In genomic region chr4:118005883-118006282, GRCh38 we compare ENCODE assay signal across 28 cellular contexts. TPM values are rescaled to one million over a fixed set of nuclear protein-coding genes. Genes with fewer than 3 reads are reported as not detected.
DNase-seq lines count a peak whose midpoint lies in the region; ATAC-seq and TF ChIP-seq lines count a peak whose summit lies in the region.
"Had no signal": no experiment of that assay in that cellular context is flagged by ENCODE, and none has a peak within 500 bp of the region (broad histone marks: within the 10 kb centered on the region; RNA-seq: fewer than 3 reads in every experiment).

No MANE protein-coding gene starts in this region.

- H3K27ac ChIP-seq in GM23338 (ENCODE audit: low read depth), result no peak overlapping the region
- H3K27ac ChIP-seq in endodermal cell (ENCODE audit: low read depth, low read length), result no peak overlapping the region
- no peak overlapping the region for H3K27ac ChIP-seq in neural progenitor cell
- H3K27ac ChIP-seq: BLaER1 treated with 17β-estradiol and CSF1 and Interleukin-3, amounts not matched to agents 10 nM and 100 nM; upper lobe of left lung had no signal

- H3K27ac Mint-ChIP-seq in GM23338, result no peak overlapping the region
- H3K27ac Mint-ChIP-seq in endodermal cell, result no peak overlapping the region
- H3K27ac Mint-ChIP-seq in neural progenitor cell, result no peak overlapping the region
- H3K27ac Mint-ChIP-seq: activated CD4-positive, alpha-beta T cell treated with anti-CD3 and anti-CD28 coated beads for 36 hours; natural killer cell; T-helper 1 cell treated with Interleukin-12 subunit alpha and Interleukin-12 subunit beta and Interleukin-4 antibody, amounts not matched to agents 30 μg/mL and 1 μg/mL, for 36 hours had no signal

- H3K9me3 Mint-ChIP-seq in GM23338 (no peaks in the 10 kb centered on the region), endodermal cell (no peaks in the 10 kb centered on the region), neural progenitor cell (no peaks in the 10 kb centered on the region)
- H3K9me3 Mint-ChIP-seq: T-helper 1 cell treated with Interleukin-12 subunit alpha and Interleukin-12 subunit beta and Interleukin-4 antibody, amounts not matched to agents 30 μg/mL and 1 μg/mL, for 36 hours had no signal

- H3K4me3 Mint-ChIP-seq in GM23338 (no peak overlapping the region), endodermal cell (no peak overlapping the region), neural progenitor cell (no peak overlapping the region)
- H3K4me3 Mint-ChIP-seq: activated CD4-positive, alpha-beta T cell treated with anti-CD3 and anti-CD28 coated beads for 36 hours; natural killer cell; T-helper 1 cell treated with Interleukin-12 subunit alpha and Interleukin-12 subunit beta and Interleukin-4 antibody, amounts not matched to agents 30 μg/mL and 1 μg/mL, for 36 hours had no signal

- H3K27me3 Mint-ChIP-seq in GM23338 (ENCODE audit: insufficient read depth, low read depth, poor library complexity) (no peaks in the 10 kb centered on the region), endodermal cell (ENCODE audit: insufficient read depth) (no peaks in the 10 kb centered on the region), neural progenitor cell (ENCODE audit: insufficient read depth, low read depth) (no peaks in the 10 kb centered on the region)

- H2AFZ ChIP-seq in GM23338, result no peak overlapping the region
- H2AFZ ChIP-seq in neural progenitor cell (replicated peaks), result peak overlapping the region; percentile 90

- TF ChIP-seq CTCF in GM23338 (conservative IDR thresholded peaks at IDR 0.05; ENCODE audit: low read depth in 2 of 2) (peak; percentile 49 to 55), endodermal cell (conservative IDR thresholded peaks at IDR 0.05) (peak; percentile 71), neural progenitor cell (IDR thresholded peaks at IDR 0.05) (peak; percentile 49), GM20000 (IDR thresholded peaks at IDR 0.05; ENCODE audit: extremely low read depth, missing control alignments) (no peak)

- peak; percentile 86 for ATAC-seq in GM23338
- ATAC-seq: activated CD4-positive, alpha-beta T cell treated with anti-CD3 and anti-CD28 coated beads for 36 hours; left ventricle myocardium superior; natural killer cell had no signal

- H3K4me2 ChIP-seq in GM23338 (no peak overlapping the region), neural progenitor cell (no peak overlapping the region)
- H3K4me2 ChIP-seq: BLaER1 treated with 17β-estradiol and CSF1 and Interleukin-3, amounts not matched to agents 10 nM and 100 nM had no signal

- H3K27me3 ChIP-seq in GM23338 (ENCODE audit: insufficient read depth) (no peaks in the 10 kb centered on the region), endodermal cell (ENCODE audit: control insufficient read depth, insufficient read depth, low read length, poor library complexity, severe bottlenecking) (no peaks in the 10 kb centered on the region), neural progenitor cell (no peaks in the 10 kb centered on the region)
- H3K27me3 ChIP-seq: BLaER1 treated with 17β-estradiol and CSF1 and Interleukin-3, amounts not matched to agents 10 nM and 100 nM; upper lobe of left lung had no signal

- H3K4me1 Mint-ChIP-seq in GM23338, result no peaks in the 10 kb centered on the region
- H3K4me1 Mint-ChIP-seq in endodermal cell, result peaks cover 4% of the 10 kb centered on the region
- no peaks in the 10 kb centered on the region for H3K4me1 Mint-ChIP-seq in neural progenitor cell
- H3K4me1 Mint-ChIP-seq: activated CD4-positive, alpha-beta T cell treated with anti-CD3 and anti-CD28 coated beads for 36 hours; natural killer cell had no signal

- no peaks in the 10 kb centered on the region; the same call in 2 of the 3 replicates for H3K36me3 Mint-ChIP-seq in GM23338 (ENCODE audit: low read depth)
- H3K36me3 Mint-ChIP-seq in endodermal cell (ENCODE audit: low read depth), result no peaks in the 10 kb centered on the region
- H3K36me3 Mint-ChIP-seq in neural progenitor cell, result no peaks in the 10 kb centered on the region
- H3K36me3 Mint-ChIP-seq: natural killer cell had no signal

- H3F3A ChIP-seq in GM23338 (replicated peaks; ENCODE audit: low read depth) (no peaks in the 10 kb centered on the region), neural progenitor cell (ENCODE audit: low read depth) (no peaks in the 10 kb centered on the region)

- no peak overlapping the region for H3K4me3 ChIP-seq in GM23338
- no peak overlapping the region for H3K4me3 ChIP-seq in endodermal cell (ENCODE audit: low read length)
- H3K4me3 ChIP-seq in neural progenitor cell, result no peak overlapping the region
- H3K4me3 ChIP-seq: BLaER1 treated with 17β-estradiol and CSF1 and Interleukin-3, amounts not matched to agents 10 nM and 100 nM; upper lobe of left lung had no signal

- H3K36me3 ChIP-seq in GM23338 (ENCODE audit: insufficient read depth), result no peaks in the 10 kb centered on the region
- no peaks in the 10 kb centered on the region for H3K36me3 ChIP-seq in endodermal cell (ENCODE audit: control insufficient read depth, insufficient read depth, low read length)
- H3K36me3 ChIP-seq in neural progenitor cell, result no peaks in the 10 kb centered on the region
- H3K36me3 ChIP-seq: BLaER1 treated with 17β-estradiol and CSF1 and Interleukin-3, amounts not matched to agents 10 nM and 100 nM; upper lobe of left lung had no signal

- 83% methylated on average over 1 to 3 of the region's 3 CpGs for WGBS in endodermal cell (ENCODE audit: insufficient coverage in 1 of 2, insufficient read length in 1 of 2), 2 experiments

- H3K9me3 ChIP-seq in endodermal cell (ENCODE audit: control insufficient read depth, low read length) (no peaks in the 10 kb centered on the region), neural progenitor cell (ENCODE audit: low read depth) (no peaks in the 10 kb centered on the region)
- H3K9me3 ChIP-seq: BLaER1 treated with 17β-estradiol and CSF1 and Interleukin-3, amounts not matched to agents 10 nM and 100 nM; upper lobe of left lung had no signal

- in situ Hi-C loops in SK-MEL-5 (cut with HindIII; ENCODE audit: low pct_unique_long_range_greater_than_20kb, low sequenced_read_pairs), result no loop called here

- H3K9me2 ChIP-seq in GM23338 (ENCODE audit: insufficient read depth), result no peaks in the 10 kb centered on the region

- H3K9ac ChIP-seq in endodermal cell (ENCODE audit: extremely low read depth, low read length, poor library complexity, severe bottlenecking) (no peak overlapping the region), neural progenitor cell (no peak overlapping the region)
- H3K9ac ChIP-seq: BLaER1 treated with 17β-estradiol and CSF1 and Interleukin-3, amounts not matched to agents 10 nM and 100 nM had no signal

- H4K20me1 ChIP-seq in GM23338 (replicated peaks; ENCODE audit: insufficient read depth) (no peaks in the 10 kb centered on the region), neural progenitor cell (ENCODE audit: low read depth) (no peaks in the 10 kb centered on the region)
- H4K20me1 ChIP-seq: BLaER1 treated with 17β-estradiol and CSF1 and Interleukin-3, amounts not matched to agents 10 nM and 100 nM had no signal

- no peaks in the 10 kb centered on the region for H3K79me2 ChIP-seq in GM23338 (replicated peaks; ENCODE audit: insufficient read depth)
- no peaks in the 10 kb centered on the region for H3K79me2 ChIP-seq in neural progenitor cell (ENCODE audit: low read depth)

- DNase-seq in GM23338 (ENCODE audit: low spot score) (peak; percentile 36), SK-MEL-5 (ENCODE audit: low read depth, low spot score) (peak; percentile 11), endodermal cell (no peak), neural progenitor cell (ENCODE audit: low spot score) (peak; percentile 42), glomerular visceral epithelial cell (ENCODE audit: extremely low spot score) (no peak), GM20000 (ENCODE audit: low spot score) (no peak)
- no peak for DNase-seq in activated CD4-positive, alpha-beta T cell treated with anti-CD3 and anti-CD28 coated beads, Interleukin-2, amount 50 U/mL, for 4 hours
- DNase-seq in stimulated activated CD4-positive, alpha-beta T cell treated with anti-CD3 and anti-CD28 coated beads, Interleukin-4, amount 100 ng/mL, for 4 hours, result no peak
- DNase-seq: activated CD4-positive, alpha-beta T cell treated with anti-CD3 and anti-CD28 coated beads for 36 hours; activated CD8-positive, alpha-beta memory T cell treated with anti-CD3 and anti-CD28 coated beads for 24 hours; activated gamma-delta T cell; activated T-cell treated with anti-CD3 and anti-CD28 coated beads, Interleukin-2, amount 50 U/mL, for 1 hour; COR-L47; DMS79 treated with DMSO at 0.1 percent for 48 hours; Karpas-422; left ventricle myocardium superior; midbrain; natural killer cell; NCI-H1048; NCI-H1694 treated with DMSO at 0.1 percent for 48 hours; retina; substantia nigra; upper lobe of left lung had no signal

- H3K4me1 ChIP-seq in GM23338 (ENCODE audit: insufficient read depth) (no peaks in the 10 kb centered on the region), endodermal cell (ENCODE audit: control insufficient read depth, insufficient read depth, low read length) (no peaks in the 10 kb centered on the region), neural progenitor cell (no peaks in the 10 kb centered on the region)
- H3K4me1 ChIP-seq: BLaER1 treated with 17β-estradiol and CSF1 and Interleukin-3, amounts not matched to agents 10 nM and 100 nM; upper lobe of left lung had no signal

TF ChIP-seq in GM23338, 12 proteins besides CTCF, POLR2A, EP300 and RAD21 (continues in another document):
- no peak for TF ChIP-seq EZH2 (IDR thresholded peaks at IDR 0.05; ENCODE audit: low read depth, unreplicated experiment)
- TF ChIP-seq JUNB (IDR thresholded peaks at IDR 0.05; ENCODE audit: unreplicated experiment), result no peak
- TF ChIP-seq POLR2AphosphoS5 (IDR thresholded peaks at IDR 0.05; ENCODE audit: low read depth), result no peak
- TF ChIP-seq NANOG (IDR thresholded peaks at IDR 0.05; ENCODE audit: borderline replicate concordance), result no peak

RNA-seq across cellular contexts. Expression of gene NDST3, which starts 28.4 kb away (rescaled TPM):
- 0.31 and 0.56 TPM in 2 replicates for total RNA-seq in GM23338 (2014; rRNA removed; shearing (Covaris generic))
- 0.19 and 0.21 TPM in 2 replicates for polyA plus RNA-seq in GM23338 (2016; fragmentation: Nextera tagmentation; extraction: Ambion mirVana)
- total RNA-seq in SK-MEL-5 (2014; rRNA removed; shearing (Covaris generic)), result 0.05 TPM in 1 of 2 replicates, not detected in the other
- polyA plus RNA-seq in SK-MEL-5 (2015; cell fraction: cytosol; rRNA removed), result 0.03 TPM in 1 of 2 replicates, not detected in the other
- 0.22 and 0.80 TPM in 2 replicates for polyA plus RNA-seq in SK-MEL-5 (2015; cell fraction: nucleus; rRNA removed)
- total RNA-seq in endodermal cell (under 1 TPM; 0.62 to 0.71 TPM), neural progenitor cell (ENCODE audit: low replicate concordance) (0.49 and 0.59 TPM in 2 replicates)
- 4.2 TPM for polyA plus RNA-seq in endodermal cell (2013, experiment 1 of 2)
- polyA plus RNA-seq in endodermal cell (2013, experiment 2 of 2), result 3.4 TPM
- total RNA-seq: activated CD4-positive, alpha-beta T cell treated with anti-CD3 and anti-CD28 coated beads for 36 hours; left ventricle myocardium superior; natural killer cell; osteoblast; RPMI7951 had no signal
- polyA plus RNA-seq: keratinocyte had no signal

Comparison
In these comparisons a context has a peak if more than half of its experiments do, and no peak if none do; other contexts are left out.
1. DNase-seq: peak in GM23338 (single experiment), SK-MEL-5 (single experiment) and neural progenitor cell (single experiment); none in endodermal cell (single experiment), activated CD4-positive, alpha-beta T cell treated with anti-CD3 and anti-CD28 coated beads, Interleukin-2, amount 50 U/mL, for 4 hours (0 of 2), glomerular visceral epithelial cell (single experiment), GM20000 (single experiment) and stimulated activated CD4-positive, alpha-beta T cell treated with anti-CD3 and anti-CD28 coated beads, Interleukin-4, amount 100 ng/mL, for 4 hours (0 of 2).